Comparison of ENCODE assay signal across 13 cellular contexts in genomic region chrX:72069380-72070160, GRCh38.
DNase-seq lines count a peak whose midpoint lies in the region; ATAC-seq and TF ChIP-seq lines count a peak whose summit lies in the region.
"Had no signal": no experiment of that assay in that cellular context is flagged by ENCODE, and none has a peak within 500 bp of the region (broad histone marks: within the 10 kb centered on the region; RNA-seq: fewer than 3 reads in every experiment).

No MANE protein-coding gene starts in this region.

- H3K9me3 ChIP-seq in left ventricle myocardium inferior (replicated peaks) = no peaks in the 10 kb centered on the region
- H3K9me3 ChIP-seq: right lobe of liver had no signal

- no peak overlapping the region for H3K27ac Mint-ChIP-seq in activated naive CD8-positive, alpha-beta T cell treated with anti-CD3 and anti-CD28 coated beads for 36 hours
- no peak overlapping the region for H3K27ac Mint-ChIP-seq in activated CD4-positive, alpha-beta T cell treated with anti-CD3 and anti-CD28 coated beads, Interleukin-2, amount 10 ng/mL, durations not matched to agents 24 days and 14 days

- H3K27me3 ChIP-seq in HL-60 (ENCODE audit: insufficient read depth, poor library complexity, severe bottlenecking) = no peaks in the 10 kb centered on the region
- no peaks in the 10 kb centered on the region for H3K27me3 ChIP-seq in left ventricle myocardium inferior (ENCODE audit: low read depth)
- H3K27me3 ChIP-seq: right lobe of liver had no signal

- H3K36me3 Mint-ChIP-seq in activated naive CD8-positive, alpha-beta T cell treated with anti-CD3 and anti-CD28 coated beads for 36 hours = no peaks in the 10 kb centered on the region
- H3K36me3 Mint-ChIP-seq in activated CD4-positive, alpha-beta T cell treated with anti-CD3 and anti-CD28 coated beads, Interleukin-2, amount 10 ng/mL, durations not matched to agents 24 days and 14 days (ENCODE audit: low read depth) = no peaks in the 10 kb centered on the region

- H3K9me3 Mint-ChIP-seq in activated naive CD8-positive, alpha-beta T cell treated with anti-CD3 and anti-CD28 coated beads for 36 hours = no peaks in the 10 kb centered on the region
- no peaks in the 10 kb centered on the region for H3K9me3 Mint-ChIP-seq in activated CD4-positive, alpha-beta T cell treated with anti-CD3 and anti-CD28 coated beads, Interleukin-2, amount 10 ng/mL, durations not matched to agents 24 days and 14 days

- no peak overlapping the region for H3K27ac ChIP-seq in HL-60 (replicated peaks)
- no peak overlapping the region for H3K27ac ChIP-seq in left ventricle myocardium inferior (replicated peaks)
- H3K27ac ChIP-seq: right lobe of liver had no signal

- DNase-seq in HL-60 (ENCODE audit: low read depth in 1 of 2, low spot score in 1 of 2) (peak; percentile 30 to 55), left ventricle myocardium inferior (no peak), retinal pigment epithelial cell (ENCODE audit: low read depth) (no peak), SW 1271 (lab: John Stamatoyannopoulos, UW) (no peak)
- DNase-seq in activated naive CD8-positive, alpha-beta T cell treated with anti-CD3 and anti-CD28 coated beads for 36 hours = no peak
- DNase-seq in activated CD4-positive, alpha-beta T cell treated with anti-CD3 and anti-CD28 coated beads, Interleukin-2, amount 10 ng/mL, durations not matched to agents 24 days and 14 days = no peak
- DNase-seq: activated CD4-positive, alpha-beta T cell treated with anti-CD3 and anti-CD28 coated beads, Interleukin-2, amount 50 U/mL, for 4 hours; NCI-H1694; NK-92 treated with Interleukin-12 subunit alpha and Interleukin-12 subunit beta, amount 100 ng/mL, for 24 hours; right lobe of liver had no signal

- no peak overlapping the region for H3K4me3 Mint-ChIP-seq in activated naive CD8-positive, alpha-beta T cell treated with anti-CD3 and anti-CD28 coated beads for 36 hours
- no peak overlapping the region for H3K4me3 Mint-ChIP-seq in activated CD4-positive, alpha-beta T cell treated with anti-CD3 and anti-CD28 coated beads, Interleukin-2, amount 10 ng/mL, durations not matched to agents 24 days and 14 days

- intact Hi-C loops in left ventricle myocardium inferior (cut with micrococcal nuclease) = no loop called here
- intact Hi-C loops in activated CD4-positive, alpha-beta T cell treated with anti-CD3 and anti-CD28 coated beads, Interleukin-2, amount 10 ng/mL, durations not matched to agents 24 days and 14 days (cut with micrococcal nuclease) = no loop called here

- TF ChIP-seq CTCF in HL-60 (IDR thresholded peaks at IDR 0.05; ENCODE audit: insufficient read depth, low read length) (no peak), left ventricle myocardium inferior (IDR thresholded peaks at IDR 0.05; ENCODE audit: borderline replicate concordance) (no peak), retinal pigment epithelial cell (conservative IDR thresholded peaks at IDR 0.05; ENCODE audit: low read depth, low read length) (no peak)

- peaks cover 5% of the 10 kb centered on the region for H3K4me1 ChIP-seq in left ventricle myocardium inferior
- H3K4me1 ChIP-seq: right lobe of liver had no signal

- peaks cover 45% of the 10 kb centered on the region for H3K27me3 Mint-ChIP-seq in activated naive CD8-positive, alpha-beta T cell treated with anti-CD3 and anti-CD28 coated beads for 36 hours
- H3K27me3 Mint-ChIP-seq in activated CD4-positive, alpha-beta T cell treated with anti-CD3 and anti-CD28 coated beads, Interleukin-2, amount 10 ng/mL, durations not matched to agents 24 days and 14 days = peaks cover 68% of the 10 kb centered on the region

- H3K4me3 ChIP-seq in HL-60 (replicated peaks; ENCODE audit: insufficient read depth, low read length) (no peak overlapping the region), left ventricle myocardium inferior (peak overlapping the region; percentile 38), retinal pigment epithelial cell (ENCODE audit: low read length) (peak overlapping the region; percentile 29)
- H3K4me3 ChIP-seq: right lobe of liver had no signal

- H3K36me3 ChIP-seq in left ventricle myocardium inferior = no peaks in the 10 kb centered on the region
- H3K36me3 ChIP-seq: right lobe of liver had no signal

- H3K4me1 Mint-ChIP-seq in activated naive CD8-positive, alpha-beta T cell treated with anti-CD3 and anti-CD28 coated beads for 36 hours = peaks cover 1% of the 10 kb centered on the region
- peaks cover 2% of the 10 kb centered on the region for H3K4me1 Mint-ChIP-seq in activated CD4-positive, alpha-beta T cell treated with anti-CD3 and anti-CD28 coated beads, Interleukin-2, amount 10 ng/mL, durations not matched to agents 24 days and 14 days

- ATAC-seq in SK-N-SH treated with all-trans-retinoic acid at 6 μM for 48 hours = peak; percentile 26
- ATAC-seq in GM19467 (IDR thresholded peaks at IDR 0.05; ENCODE audit: unreplicated experiment) = no peak
- ATAC-seq: HepG2 had no signal

TF ChIP-seq in SK-N-SH treated with all-trans-retinoic acid at 6 μM for 48 hours, 23 proteins besides CTCF, POLR2A, EP300 and RAD21:
- TF ChIP-seq CREB5 (CRISPR knock-in tag; IDR thresholded peaks at IDR 0.05; ENCODE audit: low read depth) (no peak), ZFP3 (CRISPR knock-in tag; IDR thresholded peaks at IDR 0.05) (no peak), ZNF70 (CRISPR knock-in tag; IDR thresholded peaks at IDR 0.05) (no peak), PATZ1 (CRISPR knock-in tag; IDR thresholded peaks at IDR 0.05; ENCODE audit: borderline replicate concordance) (no peak), ESRRG (CRISPR knock-in tag; IDR thresholded peaks at IDR 0.05) (no peak), POU6F1 (CRISPR knock-in tag; IDR thresholded peaks at IDR 0.05; ENCODE audit: borderline replicate concordance, low read depth) (no peak), ZNF8 (CRISPR knock-in tag; IDR thresholded peaks at IDR 0.05) (no peak), GLIS3 (CRISPR knock-in tag; IDR thresholded peaks at IDR 0.05) (no peak), PPARA (CRISPR knock-in tag; IDR thresholded peaks at IDR 0.05; ENCODE audit: borderline replicate concordance) (no peak), ZNF565 (CRISPR knock-in tag; conservative IDR thresholded peaks at IDR 0.05; ENCODE audit: low read depth) (no peak), RARB (CRISPR knock-in tag; IDR thresholded peaks at IDR 0.05) (no peak), CSRNP3 (CRISPR knock-in tag; IDR thresholded peaks at IDR 0.05) (no peak), SNAI2 (CRISPR knock-in tag; IDR thresholded peaks at IDR 0.05) (no peak), TOX (CRISPR knock-in tag; IDR thresholded peaks at IDR 0.05; ENCODE audit: borderline replicate concordance) (no peak), ZC3H10 (CRISPR knock-in tag; IDR thresholded peaks at IDR 0.05) (no peak), ZFP30 (CRISPR knock-in tag; IDR thresholded peaks at IDR 0.05) (no peak), CSDC2 (CRISPR knock-in tag; IDR thresholded peaks at IDR 0.05) (no peak)

Comparison
In these comparisons a context has a peak if more than half of its experiments do, and no peak if none do; other contexts are left out.
1. DNase-seq: peak in HL-60 (2 of 2); none in left ventricle myocardium inferior (single experiment), retinal pigment epithelial cell (single experiment), SW 1271 (0 of 2), activated naive CD8-positive, alpha-beta T cell treated with anti-CD3 and anti-CD28 coated beads for 36 hours (single experiment) and activated CD4-positive, alpha-beta T cell treated with anti-CD3 and anti-CD28 coated beads, Interleukin-2, amount 10 ng/mL, durations not matched to agents 24 days and 14 days (single experiment).